In the genomic region with DNA sequence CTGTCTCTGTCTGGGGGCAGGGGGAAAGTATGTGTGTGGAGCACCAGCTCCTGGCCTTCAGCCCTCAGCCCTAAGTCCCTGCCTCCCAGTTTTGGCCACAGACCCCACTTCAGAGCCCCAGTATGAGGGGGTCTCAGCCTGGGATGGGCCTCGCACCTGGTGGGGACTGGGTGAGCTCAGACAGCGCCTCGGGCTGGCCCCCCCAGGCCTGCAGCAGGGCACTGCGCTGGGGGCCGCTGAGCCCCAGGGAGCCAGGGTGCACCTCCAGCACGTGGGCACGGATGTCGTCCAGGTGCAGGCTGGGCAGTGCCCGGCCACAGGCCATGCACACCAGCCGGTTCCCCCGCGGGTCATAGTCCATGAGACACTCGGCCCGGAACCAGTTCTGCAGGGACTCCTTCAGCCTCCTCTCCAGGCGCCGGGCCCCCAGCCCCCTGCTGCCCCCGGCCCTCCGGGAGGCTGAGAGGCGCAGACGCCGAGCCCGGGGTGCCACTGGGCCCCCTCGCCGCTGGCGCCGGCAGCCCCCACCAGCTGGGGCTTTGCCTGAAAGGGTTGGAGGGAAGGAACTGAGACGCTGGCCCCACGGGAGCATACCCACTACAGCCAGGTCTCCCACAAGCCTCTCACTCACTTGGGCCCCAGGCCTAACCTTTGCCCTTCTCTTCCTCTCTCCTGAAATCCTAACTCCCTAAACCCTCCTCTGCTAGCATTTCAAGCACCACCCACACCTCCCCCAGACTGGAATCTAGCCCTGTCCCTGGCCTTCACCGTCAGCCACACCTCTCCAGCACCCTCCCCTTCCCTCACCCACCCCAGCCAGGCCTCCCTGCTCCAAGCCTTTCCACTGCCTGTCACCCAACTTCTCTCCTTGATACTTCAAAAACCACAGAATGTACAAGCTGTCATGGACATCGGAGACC, we compare ENCODE assay signal across 1 cellular context.
TF ChIP-seq lines count a peak whose summit lies in the region.

No MANE protein-coding gene starts in this region.

TF ChIP-seq in liver, 16 proteins besides CTCF, POLR2A, EP300 and RAD21 (continued from another document):
- TF ChIP-seq, protein P1, sequence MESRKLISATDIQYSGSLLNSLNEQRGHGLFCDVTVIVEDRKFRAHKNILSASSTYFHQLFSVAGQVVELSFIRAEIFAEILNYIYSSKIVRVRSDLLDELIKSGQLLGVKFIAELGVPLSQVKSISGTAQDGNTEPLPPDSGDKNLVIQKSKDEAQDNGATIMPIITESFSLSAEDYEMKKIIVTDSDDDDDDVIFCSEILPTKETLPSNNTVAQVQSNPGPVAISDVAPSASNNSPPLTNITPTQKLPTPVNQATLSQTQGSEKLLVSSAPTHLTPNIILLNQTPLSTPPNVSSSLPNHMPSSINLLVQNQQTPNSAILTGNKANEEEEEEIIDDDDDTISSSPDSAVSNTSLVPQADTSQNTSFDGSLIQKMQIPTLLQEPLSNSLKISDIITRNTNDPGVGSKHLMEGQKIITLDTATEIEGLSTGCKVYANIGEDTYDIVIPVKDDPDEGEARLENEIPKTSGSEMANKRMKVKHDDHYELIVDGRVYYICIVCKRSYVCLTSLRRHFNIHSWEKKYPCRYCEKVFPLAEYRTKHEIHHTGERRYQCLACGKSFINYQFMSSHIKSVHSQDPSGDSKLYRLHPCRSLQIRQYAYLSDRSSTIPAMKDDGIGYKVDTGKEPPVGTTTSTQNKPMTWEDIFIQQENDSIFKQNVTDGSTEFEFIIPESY (IDR thresholded peaks at IDR 0.05), result no peak
- TF ChIP-seq FOXA1 (IDR thresholded peaks at IDR 0.05) (no peak), HNF4A (conservative IDR thresholded peaks at IDR 0.05) (peak; percentile 62 to 74), JUND (IDR thresholded peaks at IDR 0.05) (peak in 1 of 2 donors; percentile 11), EGR1 (IDR thresholded peaks at IDR 0.05; ENCODE audit: low read depth in 2 of 2) (peak in 1 of 2 donors; percentile 9), YY1 (IDR thresholded peaks at IDR 0.05) (peak; percentile 42), GABPA (IDR thresholded peaks at IDR 0.05 in 1 of 2, conservative IDR thresholded peaks at IDR 0.05 in 1 of 2) (no peak), HNF4G (IDR thresholded peaks at IDR 0.05) (peak; percentile 59)
- TF ChIP-seq, protein P2, sequence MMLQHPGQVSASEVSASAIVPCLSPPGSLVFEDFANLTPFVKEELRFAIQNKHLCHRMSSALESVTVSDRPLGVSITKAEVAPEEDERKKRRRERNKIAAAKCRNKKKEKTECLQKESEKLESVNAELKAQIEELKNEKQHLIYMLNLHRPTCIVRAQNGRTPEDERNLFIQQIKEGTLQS (IDR thresholded peaks at IDR 0.05), result no peak
TF ChIP-seq in liver: peak in this region for 9.
